ENCODE assay signal across 9 cellular contexts in the genomic region with DNA sequence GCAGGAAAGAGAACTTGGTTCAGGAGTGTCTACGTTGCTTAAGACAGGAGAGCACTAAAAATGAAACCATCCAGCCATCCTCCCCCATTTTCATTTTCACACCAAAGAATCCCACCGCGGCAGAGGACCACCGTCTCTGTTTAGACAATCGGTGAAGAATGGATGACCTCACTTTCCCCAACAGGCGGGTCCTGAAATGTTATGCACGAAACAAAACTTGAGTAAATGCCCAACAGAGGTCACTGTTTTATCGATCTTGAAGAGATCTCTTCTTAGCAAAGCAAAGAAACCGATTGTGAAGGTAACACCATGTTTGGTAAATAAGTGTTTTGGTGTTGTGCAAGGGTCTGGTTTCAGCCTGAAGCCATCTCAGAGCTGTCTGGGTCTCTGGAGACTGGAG. TPM values are rescaled to one million over a fixed set of nuclear protein-coding genes. Genes with fewer than 3 reads are reported as not detected.
A peak's percentile ranks its signal among the peaks of the same experiment; 100 is the strongest.
DNase-seq lines count a peak whose midpoint lies in the region; ATAC-seq and TF ChIP-seq lines count a peak whose summit lies in the region.
"Had no signal": no experiment of that assay in that cellular context is flagged by ENCODE, and none has a peak within 500 bp of the region (broad histone marks: within the 10 kb centered on the region; RNA-seq: fewer than 3 reads in every experiment).

No MANE protein-coding gene starts in this region.

- H3K4me2 ChIP-seq in SK-N-SH: peak overlapping the region; percentile 86

- TF ChIP-seq CTCF in HEK293 (tag by site-specific recombination; IDR thresholded peaks at IDR 0.05): no peak
- TF ChIP-seq CTCF in SK-N-SH (IDR thresholded peaks at IDR 0.05): peak; percentile 59

- H3K27me3 ChIP-seq in SK-N-SH (ENCODE audit: insufficient read depth) (no peaks in the 10 kb centered on the region), aorta (ENCODE audit: control insufficient read depth in 1 of 2, insufficient read depth in 2 of 2, low read length in 1 of 2) (no peaks in the 10 kb centered on the region)

- H2AFZ ChIP-seq in SK-N-SH (ENCODE audit: low read depth): 0 out of 2 replicates have a peak overlapping the region, but pooled peaks have one; percentile 0

- ATAC-seq in GM21717 (IDR thresholded peaks at IDR 0.05; ENCODE audit: unreplicated experiment) (no peak), aorta (ENCODE audit: low FRiP score) (no peak)

- H3K27ac ChIP-seq in HEK293 (ENCODE audit: extremely low read depth, low read depth, low read length) (no peak overlapping the region), SK-N-SH (ENCODE audit: low read depth in 2 of 2, low read length in 1 of 2) (peak overlapping the region in 1 of 2 experiments; percentile 80; a peak in 2 of 4 replicates), aorta (ENCODE audit: low read depth in 1 of 2, low read length in 2 of 2) (no peak overlapping the region)

- H3K4me3 ChIP-seq in HEK293 (ENCODE audit: low read depth, low read length): no peak overlapping the region
- H3K4me3 ChIP-seq in SK-N-SH (ENCODE audit: low read depth in 2 of 2, low read length in 1 of 2): peak overlapping the region; percentile 9 to 31; a peak in 2 of 4 replicates
- no peak overlapping the region for H3K4me3 ChIP-seq in aorta (ENCODE audit: low read length in 2 of 2)
- H3K4me3 ChIP-seq: skin epidermis had no signal

- peak; percentile 47 for DNase-seq in D341Med (ENCODE audit: low spot score)
- DNase-seq in SK-N-SH: peak; percentile 28
- DNase-seq in inferior parietal cortex (ENCODE audit: extremely low spot score): peak; percentile 35
- DNase-seq in cerebellar nuclear complex (lab: John Stamatoyannopoulos, UW): no peak
- DNase-seq in retina: no peak
- no peak for DNase-seq in aorta

- CTCF ChIA-PET in HEK293 (lab: Yijun Ruan, JAX): interaction anchor here (1.0 to 6.8 kb wide), 6 partner anchors 8 to 329 kb away, joined by 3 to 149 read pairs (median 8); no protein-coding TSS in a partner anchor
- CTCF ChIA-PET in SK-N-SH (lab: Yijun Ruan, JAX): interaction anchor here (0.8 to 3.7 kb wide), 7 partner anchors 10 to 330 kb away, joined by 3 to 18 read pairs (median 4); no protein-coding TSS in a partner anchor

- H3K9me2 ChIP-seq in SK-N-SH: no peaks in the 10 kb centered on the region

- H3K4me1 ChIP-seq in HEK293 (ENCODE audit: control insufficient read depth, insufficient read depth, low read length): peaks cover 8% of the 10 kb centered on the region; the same call in 1 of the 2 replicates
- peaks cover 9 to 14% of the 10 kb centered on the region in 2 experiments; a peak in 2 of 4 replicates for H3K4me1 ChIP-seq in SK-N-SH (ENCODE audit: control insufficient read depth in 1 of 2, insufficient read depth in 2 of 2, low read depth in 1 of 2, low read length in 1 of 2)
- H3K4me1 ChIP-seq in aorta (ENCODE audit: control insufficient read depth in 1 of 2, insufficient read depth in 2 of 2, low read length in 2 of 2): no peaks in the 10 kb centered on the region

- TF ChIP-seq EP300 in SK-N-SH (IDR thresholded peaks at IDR 0.05; ENCODE audit: borderline replicate concordance in 1 of 2, low read depth in 1 of 2, low read length in 1 of 2): no peak

- peaks cover 12% of the 10 kb centered on the region for H3F3A ChIP-seq in SK-N-SH (replicated peaks; ENCODE audit: insufficient read depth)

- H3K9me3 ChIP-seq in HEK293 (ENCODE audit: control insufficient read depth, insufficient read depth, low read depth, low read length) (no peaks in the 10 kb centered on the region), SK-N-SH (no peaks in the 10 kb centered on the region), aorta (ENCODE audit: control insufficient read depth, low read length) (no peaks in the 10 kb centered on the region)

- WGBS in SK-N-SH (ENCODE audit: low lambda C conversion rate): 33% methylated on average over 9 of the region's 9 CpGs
- 58 to 68% methylated on average over 9 of the region's 9 CpGs for WGBS in aorta, 2 donors

- H3K9ac ChIP-seq in SK-N-SH: no peak overlapping the region

- POLR2A ChIA-PET in HEK293 (lab: Yijun Ruan, JAX) (no interaction called here), SK-N-SH (lab: Yijun Ruan, JAX) (no interaction called here)

- peak; percentile 45 for TF ChIP-seq RAD21 in SK-N-SH (IDR thresholded peaks at IDR 0.05; ENCODE audit: low read length)

- no peaks in the 10 kb centered on the region for H3K79me2 ChIP-seq in SK-N-SH (ENCODE audit: insufficient read depth)

- H3K36me3 ChIP-seq in HEK293 (ENCODE audit: control insufficient read depth in 2 of 2, insufficient read depth in 1 of 2, low read length in 2 of 2) (no peaks in the 10 kb centered on the region), SK-N-SH (replicated peaks in 1 of 2; ENCODE audit: control insufficient read depth in 1 of 2, insufficient read depth in 2 of 2, low read length in 1 of 2) (no peaks in the 10 kb centered on the region), aorta (ENCODE audit: control insufficient read depth in 1 of 2, insufficient read depth in 2 of 2, low read length in 1 of 2) (no peaks in the 10 kb centered on the region)

- intact Hi-C loops in aorta (cut with DNase I): loop anchor here (5.0 to 10.0 kb wide), 3 partner anchors 127 to 329 kb away; no protein-coding TSS in a partner anchor

- H4K20me1 ChIP-seq in SK-N-SH (ENCODE audit: insufficient read depth): no peaks in the 10 kb centered on the region

TF ChIP-seq in HEK293, 187 proteins besides CTCF, POLR2A, EP300 and RAD21 (continues in another document):
- TF ChIP-seq, protein P1, sequence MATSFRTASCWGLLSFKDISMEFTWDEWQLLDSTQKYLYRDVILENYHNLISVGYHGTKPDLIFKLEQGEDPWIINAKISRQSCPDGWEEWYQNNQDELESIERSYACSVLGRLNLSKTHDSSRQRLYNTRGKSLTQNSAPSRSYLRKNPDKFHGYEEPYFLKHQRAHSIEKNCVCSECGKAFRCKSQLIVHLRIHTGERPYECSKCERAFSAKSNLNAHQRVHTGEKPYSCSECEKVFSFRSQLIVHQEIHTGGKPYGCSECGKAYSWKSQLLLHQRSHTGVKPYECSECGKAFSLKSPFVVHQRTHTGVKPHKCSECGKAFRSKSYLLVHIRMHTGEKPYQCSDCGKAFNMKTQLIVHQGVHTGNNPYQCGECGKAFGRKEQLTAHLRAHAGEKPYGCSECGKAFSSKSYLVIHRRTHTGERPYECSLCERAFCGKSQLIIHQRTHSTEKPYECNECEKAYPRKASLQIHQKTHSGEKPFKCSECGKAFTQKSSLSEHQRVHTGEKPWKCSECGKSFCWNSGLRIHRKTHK (tag by site-specific recombination; IDR thresholded peaks at IDR 0.05): no peak
- no peak for TF ChIP-seq ZNF677 (tag by site-specific recombination; IDR thresholded peaks at IDR 0.05)
- TF ChIP-seq HOXD13 (CRISPR knock-in tag; IDR thresholded peaks at IDR 0.05; ENCODE audit: borderline replicate concordance): no peak
- TF ChIP-seq PRDM1 (tag by site-specific recombination; IDR thresholded peaks at IDR 0.05): 0 out of 2 replicates have a peak, but pooled peaks have one; percentile 22
- no peak for TF ChIP-seq ZSCAN30 (tag by site-specific recombination; IDR thresholded peaks at IDR 0.05)
- TF ChIP-seq ZNF202 (tag by site-specific recombination; IDR thresholded peaks at IDR 0.05; ENCODE audit: borderline replicate concordance): no peak

TF ChIP-seq in SK-N-SH, 30 proteins besides CTCF, POLR2A, EP300 and RAD21 (continues in another document):
- TF ChIP-seq, protein P2, sequence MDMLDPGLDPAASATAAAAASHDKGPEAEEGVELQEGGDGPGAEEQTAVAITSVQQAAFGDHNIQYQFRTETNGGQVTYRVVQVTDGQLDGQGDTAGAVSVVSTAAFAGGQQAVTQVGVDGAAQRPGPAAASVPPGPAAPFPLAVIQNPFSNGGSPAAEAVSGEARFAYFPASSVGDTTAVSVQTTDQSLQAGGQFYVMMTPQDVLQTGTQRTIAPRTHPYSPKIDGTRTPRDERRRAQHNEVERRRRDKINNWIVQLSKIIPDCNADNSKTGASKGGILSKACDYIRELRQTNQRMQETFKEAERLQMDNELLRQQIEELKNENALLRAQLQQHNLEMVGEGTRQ (IDR thresholded peaks at IDR 0.05; ENCODE audit: borderline replicate concordance, low read depth, low read length): no peak
- no peak for TF ChIP-seq CHD2 (IDR thresholded peaks at IDR 0.05; ENCODE audit: low read length, partially characterized antibody)
- TF ChIP-seq, protein P3, sequence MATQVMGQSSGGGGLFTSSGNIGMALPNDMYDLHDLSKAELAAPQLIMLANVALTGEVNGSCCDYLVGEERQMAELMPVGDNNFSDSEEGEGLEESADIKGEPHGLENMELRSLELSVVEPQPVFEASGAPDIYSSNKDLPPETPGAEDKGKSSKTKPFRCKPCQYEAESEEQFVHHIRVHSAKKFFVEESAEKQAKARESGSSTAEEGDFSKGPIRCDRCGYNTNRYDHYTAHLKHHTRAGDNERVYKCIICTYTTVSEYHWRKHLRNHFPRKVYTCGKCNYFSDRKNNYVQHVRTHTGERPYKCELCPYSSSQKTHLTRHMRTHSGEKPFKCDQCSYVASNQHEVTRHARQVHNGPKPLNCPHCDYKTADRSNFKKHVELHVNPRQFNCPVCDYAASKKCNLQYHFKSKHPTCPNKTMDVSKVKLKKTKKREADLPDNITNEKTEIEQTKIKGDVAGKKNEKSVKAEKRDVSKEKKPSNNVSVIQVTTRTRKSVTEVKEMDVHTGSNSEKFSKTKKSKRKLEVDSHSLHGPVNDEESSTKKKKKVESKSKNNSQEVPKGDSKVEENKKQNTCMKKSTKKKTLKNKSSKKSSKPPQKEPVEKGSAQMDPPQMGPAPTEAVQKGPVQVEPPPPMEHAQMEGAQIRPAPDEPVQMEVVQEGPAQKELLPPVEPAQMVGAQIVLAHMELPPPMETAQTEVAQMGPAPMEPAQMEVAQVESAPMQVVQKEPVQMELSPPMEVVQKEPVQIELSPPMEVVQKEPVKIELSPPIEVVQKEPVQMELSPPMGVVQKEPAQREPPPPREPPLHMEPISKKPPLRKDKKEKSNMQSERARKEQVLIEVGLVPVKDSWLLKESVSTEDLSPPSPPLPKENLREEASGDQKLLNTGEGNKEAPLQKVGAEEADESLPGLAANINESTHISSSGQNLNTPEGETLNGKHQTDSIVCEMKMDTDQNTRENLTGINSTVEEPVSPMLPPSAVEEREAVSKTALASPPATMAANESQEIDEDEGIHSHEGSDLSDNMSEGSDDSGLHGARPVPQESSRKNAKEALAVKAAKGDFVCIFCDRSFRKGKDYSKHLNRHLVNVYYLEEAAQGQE (IDR thresholded peaks at IDR 0.05; ENCODE audit: low read depth, low read length): no peak
- no peak for TF ChIP-seq ELF1 (IDR thresholded peaks at IDR 0.05)
- no peak for TF ChIP-seq RFX5 (IDR thresholded peaks at IDR 0.05; ENCODE audit: low read length)
- TF ChIP-seq SMC3 (IDR thresholded peaks at IDR 0.05; ENCODE audit: low read depth, low read length): no peak
- no peak for TF ChIP-seq EZH2phosphoT487 (IDR thresholded peaks at IDR 0.05; ENCODE audit: borderline replicate concordance, low read depth)
- no peak for TF ChIP-seq POLR2AphosphoS5 (IDR thresholded peaks at IDR 0.05; ENCODE audit: low read depth, low read length)

RNA-seq across cellular contexts. Expression of a gene that starts 1.4 kb away (rescaled TPM):
- polyA plus RNA-seq in SK-N-SH (2012; rRNA removed) (13.6 and 20.5 TPM in 2 replicates), aorta (1 to 10 TPM; 6.9 to 8.9 TPM)
- polyA plus RNA-seq in SK-N-SH (2012; cell fraction: cytosol; rRNA removed): 15.4 and 22.0 TPM in 2 replicates
- polyA plus RNA-seq in SK-N-SH (2012; cell fraction: nucleus; rRNA removed): 59.0 and 64.8 TPM in 2 replicates
- total RNA-seq in aorta: 100 to 1,000 TPM in 1 of 2 donors, 10 to 100 TPM in 1; 13.1 to 112 TPM

Comparison
In these comparisons a context has a peak if more than half of its experiments do, and no peak if none do; other contexts are left out.
1. DNase-seq: peak in D341Med (single experiment), SK-N-SH (single experiment) and inferior parietal cortex (single experiment); none in cerebellar nuclear complex (0 of 2), retina (single experiment) and aorta (0 of 2).
2. H3K4me3 ChIP-seq: peak in SK-N-SH (2 of 2); none in HEK293 (single experiment) and aorta (0 of 2).